In the genomic region with DNA sequence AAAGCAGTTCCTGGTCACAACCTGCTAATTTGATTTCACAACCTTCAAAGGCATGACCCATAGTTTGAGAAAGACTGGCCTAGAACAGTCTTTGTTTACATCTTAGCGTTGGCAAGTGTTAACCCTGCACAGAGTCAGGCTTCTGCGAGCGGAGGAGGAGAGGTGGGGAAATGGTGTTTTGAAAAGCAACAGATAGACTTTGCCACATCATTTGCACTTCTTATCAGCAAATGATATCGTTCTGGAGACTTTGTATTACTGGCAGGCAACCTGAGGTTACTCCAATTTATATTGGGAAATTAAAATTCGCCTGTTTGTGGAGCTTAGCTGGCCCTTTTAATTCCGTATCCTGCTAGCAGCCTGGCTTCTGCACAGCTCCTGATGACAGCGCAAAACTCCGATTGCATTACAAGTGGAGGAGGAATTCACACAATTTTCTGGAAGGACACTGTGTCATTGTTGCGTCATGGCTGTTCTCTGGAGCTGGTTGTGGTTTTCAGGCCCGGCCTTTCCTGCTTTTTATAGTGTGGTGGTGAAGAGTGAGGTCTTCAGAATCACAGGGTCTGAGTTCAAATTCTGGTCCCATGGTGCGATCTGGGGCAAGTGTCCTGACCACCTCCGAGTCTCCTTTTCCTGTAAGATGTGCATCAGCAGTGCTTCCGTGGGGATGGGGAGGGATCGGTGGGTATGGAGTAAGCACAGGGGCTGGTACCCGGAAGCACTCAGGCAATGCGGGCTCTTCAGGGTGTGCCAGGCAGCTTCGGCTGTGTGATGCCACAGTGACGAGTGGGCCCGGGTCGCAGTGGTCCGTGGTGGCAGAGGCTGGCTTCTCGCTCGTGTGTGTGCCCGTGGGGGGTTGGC, we compare ENCODE assay signal across 8 cellular contexts. TPM values are rescaled to one million over a fixed set of nuclear protein-coding genes. Genes with fewer than 3 reads are reported as not detected.
DNase-seq lines count a peak whose midpoint lies in the region; ATAC-seq and TF ChIP-seq lines count a peak whose summit lies in the region.

No MANE protein-coding gene starts in this region.

- ATAC-seq in esophagus mucosa (peak; percentile 55), GM18498 (IDR thresholded peaks at IDR 0.05; ENCODE audit: unreplicated experiment) (no peak)

- no peaks in the 10 kb centered on the region for H3K27me3 ChIP-seq in neutrophil

- H3K36me3 ChIP-seq in neutrophil, result no peaks in the 10 kb centered on the region

- H3K4me1 ChIP-seq in neutrophil (ENCODE audit: control insufficient read depth in 1 of 2, insufficient read depth in 1 of 2, low read depth in 1 of 2, low read length in 1 of 2), result peaks cover 8 to 15% of the 10 kb centered on the region in 2 experiments

- no peaks in the 10 kb centered on the region for H3K9me3 ChIP-seq in neutrophil

- TF ChIP-seq CTCF in AG09319 (IDR thresholded peaks at IDR 0.05; ENCODE audit: low read depth, low read length) (no peak), neutrophil (IDR thresholded peaks at IDR 0.05) (no peak)

- DNase-seq in AG09319 (ENCODE audit: extremely low read depth, low read depth) (peak; percentile 91), OCI-M1 (lab: John Stamatoyannopoulos, UW) (peak; percentile 82), NCI-H748 (lab: John Stamatoyannopoulos, UW; ENCODE audit: unreplicated experiment) (no peak)
- DNase-seq in effector CD4-positive, alpha-beta T cell, result no peak
- no peak for DNase-seq in activated T-cell treated with anti-CD3 and anti-CD28 coated beads, Interleukin-2, amount 50 U/mL, for 48 hours

- H3K4me3 ChIP-seq in neutrophil (ENCODE audit: low read depth in 1 of 2, low read length in 1 of 2), result no peak overlapping the region

- H3K27ac ChIP-seq in neutrophil, result peak overlapping the region; percentile 15

RNA-seq across cellular contexts. Expression of a gene that starts 49.1 kb away (rescaled TPM):
- 37.0 TPM for total RNA-seq in esophagus mucosa

RNA-seq across cellular contexts. Expression of a gene that starts 55.2 kb away (rescaled TPM):
- 7.9 TPM for total RNA-seq in esophagus mucosa

Comparison
In these comparisons a context has a peak if more than half of its experiments do, and no peak if none do; other contexts are left out.
1. DNase-seq: peak in AG09319 (single experiment) and OCI-M1 (single experiment); none in NCI-H748 (single experiment), effector CD4-positive, alpha-beta T cell (single experiment) and activated T-cell treated with anti-CD3 and anti-CD28 coated beads, Interleukin-2, amount 50 U/mL, for 48 hours (0 of 2).